21 cellular contexts compared by ENCODE assay signal in the genomic region with DNA sequence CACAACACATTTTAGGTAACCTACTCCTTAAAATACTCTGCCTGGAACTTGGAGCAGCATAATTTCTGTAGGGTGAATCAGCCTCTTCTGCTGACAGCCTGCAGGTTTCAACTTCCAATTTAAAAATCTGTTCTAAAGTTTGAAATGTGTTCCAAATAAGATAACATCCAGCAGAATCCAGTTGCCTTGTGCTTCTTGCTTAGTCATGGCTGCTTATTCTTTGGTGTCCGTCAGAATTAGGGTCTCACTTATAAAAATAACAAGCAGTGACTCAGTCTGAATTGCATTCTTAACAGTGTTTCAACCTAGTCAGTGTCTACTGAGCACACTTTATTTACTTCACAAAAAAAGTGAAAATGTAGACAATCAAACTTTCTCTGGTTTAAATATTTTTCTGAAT. TPM values are rescaled to one million over a fixed set of nuclear protein-coding genes. Genes with fewer than 3 reads are reported as not detected.
A peak's percentile ranks its signal among the peaks of the same experiment; 100 is the strongest.
DNase-seq lines count a peak whose midpoint lies in the region; ATAC-seq and TF ChIP-seq lines count a peak whose summit lies in the region.
"Had no signal": no experiment of that assay in that cellular context is flagged by ENCODE, and none has a peak within 500 bp of the region (broad histone marks: within the 10 kb centered on the region; RNA-seq: fewer than 3 reads in every experiment).

No MANE protein-coding gene starts in this region.

- H3K4me3 ChIP-seq in left ventricle myocardium inferior (peak overlapping the region; percentile 11), cardiac fibroblast (replicated peaks in 1 of 2; ENCODE audit: low read depth in 2 of 2, low read length in 2 of 2) (no peak overlapping the region), mesodermal cell (ENCODE audit: extremely low read depth, insufficient read depth, low read length, poor library complexity, severe bottlenecking) (no peak overlapping the region)
- H3K4me3 ChIP-seq: cardiac muscle cell had no signal

- H3K27me3 ChIP-seq in left ventricle myocardium inferior (ENCODE audit: low read depth) = peaks cover 82% of the 10 kb centered on the region

- 43 to 80% methylated on average over 1 of the region's 1 CpG for WGBS in mesodermal cell (ENCODE audit: insufficient coverage in 2 of 2), 2 experiments

- H3K4me1 ChIP-seq in left ventricle myocardium inferior (peaks cover 19% of the 10 kb centered on the region), mesodermal cell (ENCODE audit: control insufficient read depth, insufficient read depth, low read length, poor library complexity, severe bottlenecking) (peaks cover 7% of the 10 kb centered on the region)

- TF ChIP-seq CTCF in left ventricle myocardium inferior (IDR thresholded peaks at IDR 0.05; ENCODE audit: borderline replicate concordance) = no peak
- no peak for TF ChIP-seq CTCF in cardiac fibroblast (IDR thresholded peaks at IDR 0.05; ENCODE audit: low read depth, low read length)

- no peaks in the 10 kb centered on the region for H3K9me3 ChIP-seq in left ventricle myocardium inferior (replicated peaks)
- no peaks in the 10 kb centered on the region for H3K9me3 ChIP-seq in mesodermal cell (ENCODE audit: control insufficient read depth, low read length)

- H3K27ac ChIP-seq in left ventricle myocardium inferior (replicated peaks) (peak overlapping the region; percentile 70), mesodermal cell (ENCODE audit: low read depth, low read length, severe bottlenecking) (peak overlapping the region; percentile 11)
- H3K27ac ChIP-seq: 22Rv1, cardiac muscle cell had no signal

- H3K36me3 ChIP-seq in left ventricle myocardium inferior (no peaks in the 10 kb centered on the region), mesodermal cell (ENCODE audit: control insufficient read depth, insufficient read depth, low read length) (no peaks in the 10 kb centered on the region)
- H3K36me3 ChIP-seq: cardiac muscle cell had no signal

- intact Hi-C loops in left ventricle myocardium inferior (cut with micrococcal nuclease) = no loop called here
- intact Hi-C loops in Right ventricle myocardium superior (cut with DNase I) = no loop called here

- no peak for DNase-seq in left ventricle myocardium inferior
- no peak for DNase-seq in Right ventricle myocardium superior
- peak; percentile 64 to 65 for DNase-seq in cardiac fibroblast (ENCODE audit: low read depth in 2 of 2)
- DNase-seq in AG08395 (ENCODE audit: low spot score) = no peak
- DNase-seq in NCI-H82 (lab: John Stamatoyannopoulos, UW) = no peak
- DNase-seq in SHP77 (lab: John Stamatoyannopoulos, UW) = no peak
- DNase-seq: activated gamma-delta T cell, endodermal cell, foreskin melanocyte, NCI-H2107, NCI-H774, RPMI8226, T-helper 1 cell had no signal

- ATAC-seq in Right ventricle myocardium superior (ENCODE audit: poor library complexity) (no peak), GM18519 (IDR thresholded peaks at IDR 0.05; ENCODE audit: low FRiP score, unreplicated experiment) (no peak)
- ATAC-seq: natural killer cell treated with Interleukin-12 subunit alpha and Interleukin-12 subunit beta and Interleukin-15 and Interleukin-18, amount 100 ng/mL, for 72 hours; sciatic nerve had no signal

RNA-seq across cellular contexts. Expression of a gene that starts 3.7 kb away (rescaled TPM):
- total RNA-seq in left ventricle myocardium inferior = 2.8 TPM
- 3.1 TPM for total RNA-seq in Right ventricle myocardium superior
- polyA plus RNA-seq in mesodermal cell (2013, experiment 1 of 2) = 60.6 TPM
- polyA plus RNA-seq in mesodermal cell (2013, experiment 2 of 2) = 42.2 TPM
- total RNA-seq: lung microvascular endothelial cell; natural killer cell treated with Interleukin-12 subunit alpha and Interleukin-12 subunit beta and Interleukin-15 and Interleukin-18, amount 100 ng/mL, for 72 hours had no signal
- polyA plus RNA-seq: cardiac muscle cell, IgD-negative memory B cell had no signal

Comparison
In these comparisons a context has a peak if more than half of its experiments do, and no peak if none do; other contexts are left out.
1. DNase-seq: peak in cardiac fibroblast (2 of 2); none in left ventricle myocardium inferior (single experiment), Right ventricle myocardium superior (single experiment), AG08395 (single experiment), NCI-H82 (single experiment) and SHP77 (0 of 2).